16 cellular contexts compared by ENCODE assay signal in genomic region chr11:133987221-133987620, GRCh38. TPM values are rescaled to one million over a fixed set of nuclear protein-coding genes. Genes with fewer than 3 reads are reported as not detected.
DNase-seq lines count a peak whose midpoint lies in the region; ATAC-seq and TF ChIP-seq lines count a peak whose summit lies in the region.
"Had no signal": no experiment of that assay in that cellular context is flagged by ENCODE, and none has a peak within 500 bp of the region (broad histone marks: within the 10 kb centered on the region; RNA-seq: fewer than 3 reads in every experiment).

No MANE protein-coding gene starts in this region.

- H3K9me3 ChIP-seq in SK-N-SH: no peaks in the 10 kb centered on the region
- no peaks in the 10 kb centered on the region for H3K9me3 ChIP-seq in Karpas-422 (ENCODE audit: low read length)
- H3K9me3 ChIP-seq in mesenchymal stem cell (ENCODE audit: control insufficient read depth, low read length): no peaks in the 10 kb centered on the region
- H3K9me3 ChIP-seq: Caco-2, HAP-1 had no signal

- H4K8ac ChIP-seq in mesenchymal stem cell (ENCODE audit: low read length): no peak overlapping the region

- ATAC-seq in SK-N-SH treated with all-trans-retinoic acid at 6 μM for 48 hours (no peak), GM21360 (IDR thresholded peaks at IDR 0.05; ENCODE audit: unreplicated experiment) (no peak), esophagus mucosa (no peak)

- POLR2A ChIA-PET in SK-N-SH (lab: Yijun Ruan, JAX): interaction anchor here (1.0 kb wide), 1 partner anchor 47 kb away, joined by 3 read pairs; no protein-coding TSS in a partner anchor

- no peaks in the 10 kb centered on the region; the same call in 1 of the 2 replicates for H3K27me3 ChIP-seq in SK-N-SH (ENCODE audit: insufficient read depth)
- no peaks in the 10 kb centered on the region for H3K27me3 ChIP-seq in Karpas-422 (ENCODE audit: low read length)
- peaks cover 0 to 76% of the 10 kb centered on the region in 2 experiments for H3K27me3 ChIP-seq in mesenchymal stem cell (ENCODE audit: control insufficient read depth in 1 of 2, insufficient read depth in 1 of 2, low read length in 2 of 2)

- DNase-seq in SK-N-SH (peak; percentile 48), Karpas-422 (peak; percentile 59), mesenchymal stem cell (no peak)
- DNase-seq: C1 segment of cervical spinal cord; Caco-2; CD4-positive, alpha-beta memory T cell; DMS153; DND-41; GOT3; HFFc6 had no signal

- H3K4me2 ChIP-seq in SK-N-SH: no peak overlapping the region
- H3K4me2 ChIP-seq in Karpas-422 (ENCODE audit: low read depth, low read length, poor library complexity, severe bottlenecking): peak overlapping the region; percentile 22
- H3K4me2 ChIP-seq in mesenchymal stem cell (ENCODE audit: low read length, poor library complexity, severe bottlenecking): no peak overlapping the region

- H3K4ac ChIP-seq in mesenchymal stem cell (ENCODE audit: low read depth in 1 of 2, low read length in 2 of 2): no peak overlapping the region

- H3K9ac ChIP-seq in SK-N-SH (no peak overlapping the region), Karpas-422 (ENCODE audit: low read length) (peak overlapping the region; percentile 24; the same call in 1 of the 2 replicates), mesenchymal stem cell (ENCODE audit: low read length) (no peak overlapping the region)

- no peak overlapping the region for H2AK5ac ChIP-seq in mesenchymal stem cell (ENCODE audit: low read length, severe bottlenecking)

- CTCF ChIA-PET in SK-N-SH (lab: Yijun Ruan, JAX): interaction anchor here (0.5 to 5.4 kb wide), 10 partner anchors 10 to 137 kb away, joined by 3 to 23 read pairs (median 4); partner anchors contain the start of gene IGSF9B

- no peak overlapping the region for H2BK5ac ChIP-seq in mesenchymal stem cell (ENCODE audit: low read depth, low read length, poor library complexity, severe bottlenecking)

- H2AFZ ChIP-seq in SK-N-SH (ENCODE audit: low read depth) (no peak overlapping the region), Karpas-422 (ENCODE audit: low read length) (no peak overlapping the region), mesenchymal stem cell (ENCODE audit: low read depth, low read length) (no peak overlapping the region)

- no peak overlapping the region for H3K23ac ChIP-seq in mesenchymal stem cell (ENCODE audit: low read length in 2 of 2)

- H2BK12ac ChIP-seq in mesenchymal stem cell (ENCODE audit: low read length in 2 of 2): no peak overlapping the region

- H4K91ac ChIP-seq in mesenchymal stem cell (ENCODE audit: low read length): no peak overlapping the region

- H3K79me1 ChIP-seq in mesenchymal stem cell (replicated peaks; ENCODE audit: low read length, poor library complexity, severe bottlenecking): no peaks in the 10 kb centered on the region

- no peak for TF ChIP-seq CTCF in SK-N-SH (IDR thresholded peaks at IDR 0.05)

- H2BK15ac ChIP-seq in mesenchymal stem cell (ENCODE audit: low read depth, poor library complexity, severe bottlenecking): peak overlapping the region; percentile 38

- H3K4me1 ChIP-seq in SK-N-SH (ENCODE audit: control insufficient read depth in 1 of 2, insufficient read depth in 2 of 2, low read depth in 1 of 2, low read length in 1 of 2) (peaks cover 0 to 38% of the 10 kb centered on the region in 2 experiments; a peak in 2 of 4 replicates), Karpas-422 (ENCODE audit: low read length) (peaks cover 44% of the 10 kb centered on the region), mesenchymal stem cell (ENCODE audit: control insufficient read depth, insufficient read depth, low read depth, low read length) (no peaks in the 10 kb centered on the region)
- H3K4me1 ChIP-seq: Caco-2, HAP-1 had no signal

- no peak for TF ChIP-seq RAD21 in SK-N-SH (IDR thresholded peaks at IDR 0.05; ENCODE audit: low read length)

- H3K4me3 ChIP-seq in SK-N-SH (ENCODE audit: low read depth in 2 of 2, low read length in 1 of 2): no peak overlapping the region
- no peak overlapping the region for H3K4me3 ChIP-seq in Karpas-422 (ENCODE audit: low read length)
- peak overlapping the region in 1 of 2 experiments; percentile 35 for H3K4me3 ChIP-seq in mesenchymal stem cell (ENCODE audit: insufficient read depth in 1 of 2, low read depth in 1 of 2, low read length in 2 of 2)
- H3K4me3 ChIP-seq: HAP-1 had no signal

- no peaks in the 10 kb centered on the region for H3K36me3 ChIP-seq in SK-N-SH (replicated peaks in 1 of 2; ENCODE audit: control insufficient read depth in 1 of 2, insufficient read depth in 2 of 2, low read length in 1 of 2)
- H3K36me3 ChIP-seq in Karpas-422 (ENCODE audit: insufficient read depth, low read length): no peaks in the 10 kb centered on the region
- no peaks in the 10 kb centered on the region for H3K36me3 ChIP-seq in mesenchymal stem cell (ENCODE audit: control insufficient read depth in 1 of 2, insufficient read depth in 2 of 2, low read depth in 1 of 2, low read length in 2 of 2)
- H3K36me3 ChIP-seq: HAP-1 had no signal

- TF ChIP-seq EP300 in SK-N-SH (IDR thresholded peaks at IDR 0.05; ENCODE audit: borderline replicate concordance in 1 of 2, low read depth in 1 of 2, low read length in 1 of 2): no peak

- H3K79me2 ChIP-seq in SK-N-SH (ENCODE audit: insufficient read depth): no peaks in the 10 kb centered on the region
- H3K79me2 ChIP-seq in Karpas-422 (ENCODE audit: low read length): no peaks in the 10 kb centered on the region

- peak overlapping the region in 1 of 2 experiments; percentile 68; a peak in 2 of 4 replicates for H3K27ac ChIP-seq in SK-N-SH (ENCODE audit: low read depth in 2 of 2, low read length in 1 of 2)
- peak overlapping the region; percentile 49 for H3K27ac ChIP-seq in Karpas-422 (ENCODE audit: low read length)
- H3K27ac ChIP-seq in mesenchymal stem cell (ENCODE audit: low read length, poor library complexity, severe bottlenecking): no peak overlapping the region
- H3K27ac ChIP-seq: 22Rv1 had no signal

- no peaks in the 10 kb centered on the region for H3F3A ChIP-seq in SK-N-SH (replicated peaks; ENCODE audit: insufficient read depth)

- WGBS in SK-N-SH (ENCODE audit: low lambda C conversion rate): 65% methylated on average over 8 of the region's 9 CpGs
- 88% methylated on average over 7 of the region's 9 CpGs for WGBS in mesenchymal stem cell

- no peak overlapping the region for H2BK120ac ChIP-seq in mesenchymal stem cell (ENCODE audit: low read depth, low read length)

- no peak overlapping the region for H3K14ac ChIP-seq in mesenchymal stem cell (ENCODE audit: low read length in 2 of 2)

- H3K9me2 ChIP-seq in SK-N-SH: no peaks in the 10 kb centered on the region
- H3K9me2 ChIP-seq in Karpas-422 (replicated peaks; ENCODE audit: insufficient read depth, low read length): no peaks in the 10 kb centered on the region

- H3K18ac ChIP-seq in mesenchymal stem cell (ENCODE audit: low read depth in 1 of 2, low read length in 2 of 2): no peak overlapping the region

- H4K20me1 ChIP-seq in SK-N-SH (ENCODE audit: insufficient read depth) (no peaks in the 10 kb centered on the region), Karpas-422 (ENCODE audit: insufficient read depth, low read depth, low read length) (no peaks in the 10 kb centered on the region)

TF ChIP-seq in SK-N-SH, 30 proteins besides CTCF, POLR2A, EP300 and RAD21:
- TF ChIP-seq GATA2 (CRISPR knock-in tag; IDR thresholded peaks at IDR 0.05): 0 out of 2 replicates have a peak, but pooled peaks have one; percentile 9
- TF ChIP-seq NRF1 (IDR thresholded peaks at IDR 0.05; ENCODE audit: low read depth, low read length): no peak
TF ChIP-seq in SK-N-SH: peak in this region for 1.

TF ChIP-seq in SK-N-SH treated with all-trans-retinoic acid at 6 μM for 48 hours, 23 proteins besides CTCF, POLR2A, EP300 and RAD21 (continues in another document):
- TF ChIP-seq ESRRG (CRISPR knock-in tag; IDR thresholded peaks at IDR 0.05) (no peak), PATZ1 (CRISPR knock-in tag; IDR thresholded peaks at IDR 0.05; ENCODE audit: borderline replicate concordance) (no peak)

RNA-seq across cellular contexts. Expression of gene IGSF9B, which starts 30.5 kb away (rescaled TPM):
- polyA plus RNA-seq in SK-N-SH (2012; rRNA removed): 0.41 and 0.96 TPM in 2 replicates
- 0.45 and 0.75 TPM in 2 replicates for polyA plus RNA-seq in SK-N-SH (2012; cell fraction: cytosol; rRNA removed)
- polyA plus RNA-seq in SK-N-SH (2012; cell fraction: nucleus; rRNA removed): 2.4 and 4.2 TPM in 2 replicates
- 3.5 and 5.6 TPM in 2 replicates for total RNA-seq in Karpas-422 (2014; rRNA removed; shearing (Covaris generic); ENCODE audit: low replicate concordance)
- not detected for polyA plus RNA-seq in mesenchymal stem cell (2013, experiment 1 of 2)
- not detected for polyA plus RNA-seq in mesenchymal stem cell (2013, experiment 2 of 2)
- total RNA-seq in esophagus mucosa: 1.5 TPM
- total RNA-seq: HFFc6 had no signal
- polyA plus RNA-seq: AG04450 had no signal
